ENCODE assay signal across 25 cellular contexts in the genomic region with DNA sequence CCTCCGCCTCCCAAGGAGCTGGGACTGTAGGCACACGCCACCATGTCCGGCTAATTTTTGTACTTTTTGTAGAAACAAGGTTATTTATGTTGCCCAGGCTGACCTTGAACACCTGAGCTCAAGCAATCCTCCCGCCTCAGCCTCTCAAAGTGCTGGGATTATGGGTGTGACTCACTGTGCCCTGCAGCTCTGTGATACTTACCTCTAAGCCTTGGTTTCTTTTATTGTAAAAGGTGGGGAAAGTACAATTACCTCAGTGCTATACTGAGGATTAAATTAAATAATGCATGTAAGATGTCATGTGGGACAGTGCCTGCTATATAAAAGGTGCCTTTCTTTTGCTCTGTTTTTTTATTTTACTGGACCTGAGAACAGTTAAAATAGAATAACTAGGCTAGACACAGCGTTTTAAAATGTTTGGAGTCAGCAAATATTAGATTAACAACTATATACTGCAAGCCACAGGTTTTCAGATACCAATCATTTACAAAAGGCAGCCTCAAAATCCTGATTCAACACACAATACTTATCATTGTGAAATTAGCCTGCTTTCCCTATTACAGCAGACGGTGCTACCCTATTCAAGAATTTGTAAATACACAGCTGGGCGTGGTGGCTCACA.
"Had no signal": no experiment of that assay in that cellular context is flagged by ENCODE, and none has a peak within 500 bp of the region (broad histone marks: within the 10 kb centered on the region; RNA-seq: fewer than 3 reads in every experiment).

No MANE protein-coding gene starts in this region.

- DNase-seq: dermis blood vessel endothelial cell; effector memory CD4-positive, alpha-beta T cell; erythroblast; foreskin fibroblast; heart left ventricle; kidney; left lung; mesendoderm; natural killer cell; pancreas; stimulated activated CD4-positive, alpha-beta T cell treated with anti-CD3 and anti-CD28 coated beads, Interleukin-12 subunit alpha, Interleukin-12 subunit beta, amount 100 ng/mL, for 4 hours; stimulated activated CD4-positive, alpha-beta T cell treated with anti-CD3 and anti-CD28 coated beads, Interleukin-2, amount 100 ng/mL, for 24 hours; stimulated activated CD4-positive, alpha-beta T cell treated with anti-CD3 and anti-CD28 coated beads, Interleukin-4, amount 100 ng/mL, for 24 hours; stimulated activated naive CD8-positive, alpha-beta T cell treated with anti-CD3 and anti-CD28 coated beads, Interleukin-15, Interleukin-2, amounts not matched to agents 100 U/mL and 50 U/mL, for 24 hours; substantia nigra; testis had no signal

- H3K27ac ChIP-seq: coronary artery, gastroesophageal sphincter, heart left ventricle, hepatocyte, left lung, pancreas, testis, tibial artery had no signal

- H3K9me3 ChIP-seq: gastroesophageal sphincter, heart left ventricle, left lung, neutrophil, pancreas, testis, tibial artery had no signal

- ATAC-seq: gastroesophageal sphincter; heart left ventricle; left lung; natural killer cell; pancreas; sciatic nerve; stimulated activated memory B cell treated with anti-CD40 and anti-IgM and Interleukin-4, amounts not matched to agents 10 μg/mL and 1 μg/mL and 100 μg/mL, for 72 hours; stimulated activated naive CD8-positive, alpha-beta T cell treated with anti-CD3 and anti-CD28 coated beads, Interleukin-15, Interleukin-2, amounts not matched to agents 100 U/mL and 50 U/mL, for 24 hours had no signal

- H3K4me1 ChIP-seq: gastroesophageal sphincter, left lung, pancreas, testis, tibial artery had no signal

- H3K27me3 ChIP-seq: gastroesophageal sphincter, heart left ventricle, hepatocyte, left lung, neutrophil, pancreas, testis, tibial artery had no signal

- H3K4me3 ChIP-seq: coronary artery, gastroesophageal sphincter, heart left ventricle, hepatocyte, left lung, pancreas, smooth muscle cell, testis, tibial artery had no signal

- FAIRE-seq: endothelial cell of umbilical vein, kidney, pancreas had no signal

- H3K4me2 ChIP-seq: hepatocyte, smooth muscle cell had no signal

- H2AFZ ChIP-seq: hepatocyte had no signal
